Comparison of ENCODE assay signal across 1 cellular context in the genomic region with DNA sequence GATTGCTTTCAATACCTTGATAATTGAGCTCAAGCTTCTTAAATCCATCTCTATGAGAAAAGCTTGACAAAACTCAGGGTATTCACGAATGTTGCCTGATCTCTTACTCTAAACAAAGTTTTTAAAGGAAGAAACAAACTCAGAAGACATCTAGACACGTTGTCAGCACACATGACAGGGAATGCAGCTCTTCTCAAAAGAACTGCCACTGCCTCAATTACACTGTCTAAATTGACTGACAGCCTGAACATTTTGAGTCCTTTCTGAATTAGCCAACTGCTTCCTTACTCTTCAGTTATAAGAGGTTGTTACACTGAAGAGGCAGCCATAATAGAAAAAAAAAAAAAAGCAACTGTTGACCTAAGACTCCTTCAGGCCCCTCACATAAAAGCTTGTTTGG.
TF ChIP-seq lines count a peak whose summit lies in the region.

No MANE protein-coding gene starts in this region.

TF ChIP-seq in neural cell, 6 proteins besides CTCF, POLR2A, EP300 and RAD21 (continued from another document):
- TF ChIP-seq, protein P1, sequence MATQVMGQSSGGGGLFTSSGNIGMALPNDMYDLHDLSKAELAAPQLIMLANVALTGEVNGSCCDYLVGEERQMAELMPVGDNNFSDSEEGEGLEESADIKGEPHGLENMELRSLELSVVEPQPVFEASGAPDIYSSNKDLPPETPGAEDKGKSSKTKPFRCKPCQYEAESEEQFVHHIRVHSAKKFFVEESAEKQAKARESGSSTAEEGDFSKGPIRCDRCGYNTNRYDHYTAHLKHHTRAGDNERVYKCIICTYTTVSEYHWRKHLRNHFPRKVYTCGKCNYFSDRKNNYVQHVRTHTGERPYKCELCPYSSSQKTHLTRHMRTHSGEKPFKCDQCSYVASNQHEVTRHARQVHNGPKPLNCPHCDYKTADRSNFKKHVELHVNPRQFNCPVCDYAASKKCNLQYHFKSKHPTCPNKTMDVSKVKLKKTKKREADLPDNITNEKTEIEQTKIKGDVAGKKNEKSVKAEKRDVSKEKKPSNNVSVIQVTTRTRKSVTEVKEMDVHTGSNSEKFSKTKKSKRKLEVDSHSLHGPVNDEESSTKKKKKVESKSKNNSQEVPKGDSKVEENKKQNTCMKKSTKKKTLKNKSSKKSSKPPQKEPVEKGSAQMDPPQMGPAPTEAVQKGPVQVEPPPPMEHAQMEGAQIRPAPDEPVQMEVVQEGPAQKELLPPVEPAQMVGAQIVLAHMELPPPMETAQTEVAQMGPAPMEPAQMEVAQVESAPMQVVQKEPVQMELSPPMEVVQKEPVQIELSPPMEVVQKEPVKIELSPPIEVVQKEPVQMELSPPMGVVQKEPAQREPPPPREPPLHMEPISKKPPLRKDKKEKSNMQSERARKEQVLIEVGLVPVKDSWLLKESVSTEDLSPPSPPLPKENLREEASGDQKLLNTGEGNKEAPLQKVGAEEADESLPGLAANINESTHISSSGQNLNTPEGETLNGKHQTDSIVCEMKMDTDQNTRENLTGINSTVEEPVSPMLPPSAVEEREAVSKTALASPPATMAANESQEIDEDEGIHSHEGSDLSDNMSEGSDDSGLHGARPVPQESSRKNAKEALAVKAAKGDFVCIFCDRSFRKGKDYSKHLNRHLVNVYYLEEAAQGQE (IDR thresholded peaks at IDR 0.05; ENCODE audit: borderline replicate concordance): no peak
TF ChIP-seq in neural cell: peak in this region for 1.
